Comparison of ENCODE assay signal across 1 cellular context in the genomic region with DNA sequence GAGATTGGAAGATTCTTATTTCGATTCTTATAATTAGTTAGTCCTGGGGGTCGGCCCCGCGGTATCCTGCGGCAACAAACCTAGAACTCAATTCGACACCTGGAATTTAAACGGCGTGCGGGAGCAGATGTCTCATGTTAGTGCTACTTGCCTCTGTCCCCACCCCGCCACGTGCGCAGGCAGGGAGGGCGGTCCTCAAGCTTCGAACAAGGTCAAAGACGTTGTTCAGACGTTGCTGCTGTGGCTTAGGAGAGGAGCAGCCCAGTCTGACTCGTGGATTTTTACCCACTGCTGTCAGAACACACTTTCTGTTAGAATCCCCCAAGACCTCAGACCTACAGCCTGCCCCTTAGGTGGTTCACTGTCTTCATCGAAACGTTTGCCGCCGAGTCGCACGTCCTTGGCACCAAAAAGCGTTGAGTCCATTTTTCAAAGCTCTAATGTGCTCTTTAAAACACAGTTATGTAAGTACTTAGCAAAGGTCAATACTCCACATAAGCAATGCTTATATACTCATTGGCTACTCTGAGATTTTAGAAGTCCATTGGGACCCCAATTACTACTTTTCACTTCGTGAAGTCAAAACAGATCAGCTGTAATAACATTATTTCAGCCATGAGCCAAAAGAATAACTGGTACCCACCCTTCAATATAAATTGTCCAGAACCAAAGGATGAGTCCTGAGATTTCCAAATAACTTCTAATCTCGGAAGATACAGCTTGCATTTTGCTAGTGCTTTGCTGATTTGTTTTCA.
TF ChIP-seq lines count a peak whose summit lies in the region.

No MANE protein-coding gene starts in this region.

TF ChIP-seq in GM12878, 131 proteins besides CTCF, POLR2A, EP300 and RAD21 (continued from another document and continues in another):
- TF ChIP-seq, protein P1, sequence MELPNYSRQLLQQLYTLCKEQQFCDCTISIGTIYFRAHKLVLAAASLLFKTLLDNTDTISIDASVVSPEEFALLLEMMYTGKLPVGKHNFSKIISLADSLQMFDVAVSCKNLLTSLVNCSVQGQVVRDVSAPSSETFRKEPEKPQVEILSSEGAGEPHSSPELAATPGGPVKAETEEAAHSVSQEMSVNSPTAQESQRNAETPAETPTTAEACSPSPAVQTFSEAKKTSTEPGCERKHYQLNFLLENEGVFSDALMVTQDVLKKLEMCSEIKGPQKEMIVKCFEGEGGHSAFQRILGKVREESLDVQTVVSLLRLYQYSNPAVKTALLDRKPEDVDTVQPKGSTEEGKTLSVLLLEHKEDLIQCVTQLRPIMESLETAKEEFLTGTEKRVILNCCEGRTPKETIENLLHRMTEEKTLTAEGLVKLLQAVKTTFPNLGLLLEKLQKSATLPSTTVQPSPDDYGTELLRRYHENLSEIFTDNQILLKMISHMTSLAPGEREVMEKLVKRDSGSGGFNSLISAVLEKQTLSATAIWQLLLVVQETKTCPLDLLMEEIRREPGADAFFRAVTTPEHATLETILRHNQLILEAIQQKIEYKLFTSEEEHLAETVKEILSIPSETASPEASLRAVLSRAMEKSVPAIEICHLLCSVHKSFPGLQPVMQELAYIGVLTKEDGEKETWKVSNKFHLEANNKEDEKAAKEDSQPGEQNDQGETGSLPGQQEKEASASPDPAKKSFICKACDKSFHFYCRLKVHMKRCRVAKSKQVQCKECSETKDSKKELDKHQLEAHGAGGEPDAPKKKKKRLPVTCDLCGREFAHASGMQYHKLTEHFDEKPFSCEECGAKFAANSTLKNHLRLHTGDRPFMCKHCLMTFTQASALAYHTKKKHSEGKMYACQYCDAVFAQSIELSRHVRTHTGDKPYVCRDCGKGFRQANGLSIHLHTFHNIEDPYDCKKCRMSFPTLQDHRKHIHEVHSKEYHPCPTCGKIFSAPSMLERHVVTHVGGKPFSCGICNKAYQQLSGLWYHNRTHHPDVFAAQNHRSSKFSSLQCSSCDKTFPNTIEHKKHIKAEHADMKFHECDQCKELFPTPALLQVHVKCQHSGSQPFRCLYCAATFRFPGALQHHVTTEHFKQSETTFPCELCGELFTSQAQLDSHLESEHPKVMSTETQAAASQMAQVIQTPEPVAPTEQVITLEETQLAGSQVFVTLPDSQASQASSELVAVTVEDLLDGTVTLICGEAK (IDR thresholded peaks at IDR 0.05; ENCODE audit: borderline replicate concordance): no peak
- TF ChIP-seq TCF7 (IDR thresholded peaks at IDR 0.05; ENCODE audit: borderline replicate concordance) (no peak; the same call in 1 of the 2 replicates), SUPT20H (IDR thresholded peaks at IDR 0.05; ENCODE audit: borderline replicate concordance, control insufficient read depth, low read depth, low read length) (no peak), SREBF1 (IDR thresholded peaks at IDR 0.05; ENCODE audit: low read length) (no peak), HDGF (IDR thresholded peaks at IDR 0.05) (no peak), ZNF622 (IDR thresholded peaks at IDR 0.05) (no peak), STAT3 (IDR thresholded peaks at IDR 0.05; ENCODE audit: low read depth, low read length) (no peak), KDM1A (IDR thresholded peaks at IDR 0.05; ENCODE audit: borderline replicate concordance) (no peak), RB1 (IDR thresholded peaks at IDR 0.05; ENCODE audit: borderline replicate concordance) (peak; percentile 54; the same call in 1 of the 2 replicates), NFIC (IDR thresholded peaks at IDR 0.05; ENCODE audit: low read depth, low read length) (peak; percentile 11; the same call in 1 of the 2 replicates), ZSCAN29 (IDR thresholded peaks at IDR 0.05) (no peak), SREBF2 (IDR thresholded peaks at IDR 0.05; ENCODE audit: low read length) (no peak), NFYA (IDR thresholded peaks at IDR 0.05; ENCODE audit: borderline replicate concordance, low read depth, low read length) (no peak), ZNF274 (IDR thresholded peaks at IDR 0.05; ENCODE audit: insufficient read depth, insufficient read length) (no peak), CBX3 (IDR thresholded peaks at IDR 0.05; ENCODE audit: borderline replicate concordance, low read depth) (no peak), HCFC1 (IDR thresholded peaks at IDR 0.05; ENCODE audit: low read length) (no peak; the same call in 1 of the 2 replicates), CBFB (IDR thresholded peaks at IDR 0.05; ENCODE audit: low read depth) (peak; percentile 57; the same call in 1 of the 2 replicates)
- TF ChIP-seq, protein P2, sequence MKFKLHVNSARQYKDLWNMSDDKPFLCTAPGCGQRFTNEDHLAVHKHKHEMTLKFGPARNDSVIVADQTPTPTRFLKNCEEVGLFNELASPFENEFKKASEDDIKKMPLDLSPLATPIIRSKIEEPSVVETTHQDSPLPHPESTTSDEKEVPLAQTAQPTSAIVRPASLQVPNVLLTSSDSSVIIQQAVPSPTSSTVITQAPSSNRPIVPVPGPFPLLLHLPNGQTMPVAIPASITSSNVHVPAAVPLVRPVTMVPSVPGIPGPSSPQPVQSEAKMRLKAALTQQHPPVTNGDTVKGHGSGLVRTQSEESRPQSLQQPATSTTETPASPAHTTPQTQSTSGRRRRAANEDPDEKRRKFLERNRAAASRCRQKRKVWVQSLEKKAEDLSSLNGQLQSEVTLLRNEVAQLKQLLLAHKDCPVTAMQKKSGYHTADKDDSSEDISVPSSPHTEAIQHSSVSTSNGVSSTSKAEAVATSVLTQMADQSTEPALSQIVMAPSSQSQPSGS (IDR thresholded peaks at IDR 0.05; ENCODE audit: low read length): no peak
- TF ChIP-seq, protein P3, sequence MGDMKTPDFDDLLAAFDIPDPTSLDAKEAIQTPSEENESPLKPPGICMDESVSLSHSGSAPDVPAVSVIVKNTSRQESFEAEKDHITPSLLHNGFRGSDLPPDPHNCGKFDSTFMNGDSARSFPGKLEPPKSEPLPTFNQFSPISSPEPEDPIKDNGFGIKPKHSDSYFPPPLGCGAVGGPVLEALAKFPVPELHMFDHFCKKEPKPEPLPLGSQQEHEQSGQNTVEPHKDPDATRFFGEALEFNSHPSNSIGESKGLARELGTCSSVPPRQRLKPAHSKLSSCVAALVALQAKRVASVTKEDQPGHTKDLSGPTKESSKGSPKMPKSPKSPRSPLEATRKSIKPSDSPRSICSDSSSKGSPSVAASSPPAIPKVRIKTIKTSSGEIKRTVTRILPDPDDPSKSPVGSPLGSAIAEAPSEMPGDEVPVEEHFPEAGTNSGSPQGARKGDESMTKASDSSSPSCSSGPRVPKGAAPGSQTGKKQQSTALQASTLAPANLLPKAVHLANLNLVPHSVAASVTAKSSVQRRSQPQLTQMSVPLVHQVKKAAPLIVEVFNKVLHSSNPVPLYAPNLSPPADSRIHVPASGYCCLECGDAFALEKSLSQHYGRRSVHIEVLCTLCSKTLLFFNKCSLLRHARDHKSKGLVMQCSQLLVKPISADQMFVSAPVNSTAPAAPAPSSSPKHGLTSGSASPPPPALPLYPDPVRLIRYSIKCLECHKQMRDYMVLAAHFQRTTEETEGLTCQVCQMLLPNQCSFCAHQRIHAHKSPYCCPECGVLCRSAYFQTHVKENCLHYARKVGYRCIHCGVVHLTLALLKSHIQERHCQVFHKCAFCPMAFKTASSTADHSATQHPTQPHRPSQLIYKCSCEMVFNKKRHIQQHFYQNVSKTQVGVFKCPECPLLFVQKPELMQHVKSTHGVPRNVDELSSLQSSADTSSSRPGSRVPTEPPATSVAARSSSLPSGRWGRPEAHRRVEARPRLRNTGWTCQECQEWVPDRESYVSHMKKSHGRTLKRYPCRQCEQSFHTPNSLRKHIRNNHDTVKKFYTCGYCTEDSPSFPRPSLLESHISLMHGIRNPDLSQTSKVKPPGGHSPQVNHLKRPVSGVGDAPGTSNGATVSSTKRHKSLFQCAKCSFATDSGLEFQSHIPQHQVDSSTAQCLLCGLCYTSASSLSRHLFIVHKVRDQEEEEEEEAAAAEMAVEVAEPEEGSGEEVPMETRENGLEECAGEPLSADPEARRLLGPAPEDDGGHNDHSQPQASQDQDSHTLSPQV (IDR thresholded peaks at IDR 0.05): no peak
- TF ChIP-seq, protein P4, sequence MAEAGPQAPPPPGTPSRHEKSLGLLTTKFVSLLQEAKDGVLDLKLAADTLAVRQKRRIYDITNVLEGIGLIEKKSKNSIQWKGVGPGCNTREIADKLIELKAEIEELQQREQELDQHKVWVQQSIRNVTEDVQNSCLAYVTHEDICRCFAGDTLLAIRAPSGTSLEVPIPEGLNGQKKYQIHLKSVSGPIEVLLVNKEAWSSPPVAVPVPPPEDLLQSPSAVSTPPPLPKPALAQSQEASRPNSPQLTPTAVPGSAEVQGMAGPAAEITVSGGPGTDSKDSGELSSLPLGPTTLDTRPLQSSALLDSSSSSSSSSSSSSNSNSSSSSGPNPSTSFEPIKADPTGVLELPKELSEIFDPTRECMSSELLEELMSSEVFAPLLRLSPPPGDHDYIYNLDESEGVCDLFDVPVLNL (IDR thresholded peaks at IDR 0.05; ENCODE audit: low read depth, low read length): no peak
- TF ChIP-seq, protein P5, sequence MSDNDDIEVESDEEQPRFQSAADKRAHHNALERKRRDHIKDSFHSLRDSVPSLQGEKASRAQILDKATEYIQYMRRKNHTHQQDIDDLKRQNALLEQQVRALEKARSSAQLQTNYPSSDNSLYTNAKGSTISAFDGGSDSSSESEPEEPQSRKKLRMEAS (IDR thresholded peaks at IDR 0.05; ENCODE audit: low read depth, low read length): peak; percentile 99
- TF ChIP-seq, protein P6, sequence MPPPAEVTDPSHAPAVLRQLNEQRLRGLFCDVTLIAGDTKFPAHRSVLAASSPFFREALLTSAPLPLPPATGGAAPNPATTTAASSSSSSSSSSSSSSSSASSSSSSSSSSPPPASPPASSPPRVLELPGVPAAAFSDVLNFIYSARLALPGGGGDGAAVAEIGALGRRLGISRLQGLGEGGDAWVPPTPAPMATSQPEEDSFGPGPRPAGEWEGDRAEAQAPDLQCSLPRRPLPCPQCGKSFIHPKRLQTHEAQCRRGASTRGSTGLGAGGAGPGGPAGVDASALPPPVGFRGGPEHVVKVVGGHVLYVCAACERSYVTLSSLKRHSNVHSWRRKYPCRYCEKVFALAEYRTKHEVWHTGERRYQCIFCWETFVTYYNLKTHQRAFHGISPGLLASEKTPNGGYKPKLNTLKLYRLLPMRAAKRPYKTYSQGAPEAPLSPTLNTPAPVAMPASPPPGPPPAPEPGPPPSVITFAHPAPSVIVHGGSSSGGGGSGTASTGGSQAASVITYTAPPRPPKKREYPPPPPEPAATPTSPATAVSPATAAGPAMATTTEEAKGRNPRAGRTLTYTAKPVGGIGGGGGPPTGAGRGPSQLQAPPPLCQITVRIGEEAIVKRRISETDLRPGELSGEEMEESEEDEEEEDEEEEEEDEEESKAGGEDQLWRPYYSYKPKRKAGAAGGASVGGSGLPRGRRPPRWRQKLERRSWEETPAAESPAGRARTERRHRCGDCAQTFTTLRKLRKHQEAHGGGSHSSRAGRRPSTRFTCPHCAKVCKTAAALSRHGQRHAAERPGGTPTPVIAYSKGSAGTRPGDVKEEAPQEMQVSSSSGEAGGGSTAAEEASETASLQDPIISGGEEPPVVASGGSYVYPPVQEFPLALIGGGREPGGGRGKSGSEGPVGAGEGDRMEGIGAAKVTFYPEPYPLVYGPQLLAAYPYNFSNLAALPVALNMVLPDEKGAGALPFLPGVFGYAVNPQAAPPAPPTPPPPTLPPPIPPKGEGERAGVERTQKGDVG (CRISPR knock-in tag; IDR thresholded peaks at IDR 0.05): no peak
- TF ChIP-seq, protein P7, sequence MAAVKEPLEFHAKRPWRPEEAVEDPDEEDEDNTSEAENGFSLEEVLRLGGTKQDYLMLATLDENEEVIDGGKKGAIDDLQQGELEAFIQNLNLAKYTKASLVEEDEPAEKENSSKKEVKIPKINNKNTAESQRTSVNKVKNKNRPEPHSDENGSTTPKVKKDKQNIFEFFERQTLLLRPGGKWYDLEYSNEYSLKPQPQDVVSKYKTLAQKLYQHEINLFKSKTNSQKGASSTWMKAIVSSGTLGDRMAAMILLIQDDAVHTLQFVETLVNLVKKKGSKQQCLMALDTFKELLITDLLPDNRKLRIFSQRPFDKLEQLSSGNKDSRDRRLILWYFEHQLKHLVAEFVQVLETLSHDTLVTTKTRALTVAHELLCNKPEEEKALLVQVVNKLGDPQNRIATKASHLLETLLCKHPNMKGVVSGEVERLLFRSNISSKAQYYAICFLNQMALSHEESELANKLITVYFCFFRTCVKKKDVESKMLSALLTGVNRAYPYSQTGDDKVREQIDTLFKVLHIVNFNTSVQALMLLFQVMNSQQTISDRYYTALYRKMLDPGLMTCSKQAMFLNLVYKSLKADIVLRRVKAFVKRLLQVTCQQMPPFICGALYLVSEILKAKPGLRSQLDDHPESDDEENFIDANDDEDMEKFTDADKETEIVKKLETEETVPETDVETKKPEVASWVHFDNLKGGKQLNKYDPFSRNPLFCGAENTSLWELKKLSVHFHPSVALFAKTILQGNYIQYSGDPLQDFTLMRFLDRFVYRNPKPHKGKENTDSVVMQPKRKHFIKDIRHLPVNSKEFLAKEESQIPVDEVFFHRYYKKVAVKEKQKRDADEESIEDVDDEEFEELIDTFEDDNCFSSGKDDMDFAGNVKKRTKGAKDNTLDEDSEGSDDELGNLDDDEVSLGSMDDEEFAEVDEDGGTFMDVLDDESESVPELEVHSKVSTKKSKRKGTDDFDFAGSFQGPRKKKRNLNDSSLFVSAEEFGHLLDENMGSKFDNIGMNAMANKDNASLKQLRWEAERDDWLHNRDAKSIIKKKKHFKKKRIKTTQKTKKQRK (IDR thresholded peaks at IDR 0.05; ENCODE audit: low read depth, low read length): no peak
- TF ChIP-seq, protein P8, sequence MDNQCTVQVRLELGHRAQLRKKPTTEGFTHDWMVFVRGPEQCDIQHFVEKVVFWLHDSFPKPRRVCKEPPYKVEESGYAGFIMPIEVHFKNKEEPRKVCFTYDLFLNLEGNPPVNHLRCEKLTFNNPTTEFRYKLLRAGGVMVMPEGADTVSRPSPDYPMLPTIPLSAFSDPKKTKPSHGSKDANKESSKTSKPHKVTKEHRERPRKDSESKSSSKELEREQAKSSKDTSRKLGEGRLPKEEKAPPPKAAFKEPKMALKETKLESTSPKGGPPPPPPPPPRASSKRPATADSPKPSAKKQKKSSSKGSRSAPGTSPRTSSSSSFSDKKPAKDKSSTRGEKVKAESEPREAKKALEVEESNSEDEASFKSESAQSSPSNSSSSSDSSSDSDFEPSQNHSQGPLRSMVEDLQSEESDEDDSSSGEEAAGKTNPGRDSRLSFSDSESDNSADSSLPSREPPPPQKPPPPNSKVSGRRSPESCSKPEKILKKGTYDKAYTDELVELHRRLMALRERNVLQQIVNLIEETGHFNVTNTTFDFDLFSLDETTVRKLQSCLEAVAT (IDR thresholded peaks at IDR 0.05): no peak
- TF ChIP-seq, protein P9, sequence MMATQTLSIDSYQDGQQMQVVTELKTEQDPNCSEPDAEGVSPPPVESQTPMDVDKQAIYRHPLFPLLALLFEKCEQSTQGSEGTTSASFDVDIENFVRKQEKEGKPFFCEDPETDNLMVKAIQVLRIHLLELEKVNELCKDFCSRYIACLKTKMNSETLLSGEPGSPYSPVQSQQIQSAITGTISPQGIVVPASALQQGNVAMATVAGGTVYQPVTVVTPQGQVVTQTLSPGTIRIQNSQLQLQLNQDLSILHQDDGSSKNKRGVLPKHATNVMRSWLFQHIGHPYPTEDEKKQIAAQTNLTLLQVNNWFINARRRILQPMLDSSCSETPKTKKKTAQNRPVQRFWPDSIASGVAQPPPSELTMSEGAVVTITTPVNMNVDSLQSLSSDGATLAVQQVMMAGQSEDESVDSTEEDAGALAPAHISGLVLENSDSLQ (IDR thresholded peaks at IDR 0.05): no peak
